In the genomic region with DNA sequence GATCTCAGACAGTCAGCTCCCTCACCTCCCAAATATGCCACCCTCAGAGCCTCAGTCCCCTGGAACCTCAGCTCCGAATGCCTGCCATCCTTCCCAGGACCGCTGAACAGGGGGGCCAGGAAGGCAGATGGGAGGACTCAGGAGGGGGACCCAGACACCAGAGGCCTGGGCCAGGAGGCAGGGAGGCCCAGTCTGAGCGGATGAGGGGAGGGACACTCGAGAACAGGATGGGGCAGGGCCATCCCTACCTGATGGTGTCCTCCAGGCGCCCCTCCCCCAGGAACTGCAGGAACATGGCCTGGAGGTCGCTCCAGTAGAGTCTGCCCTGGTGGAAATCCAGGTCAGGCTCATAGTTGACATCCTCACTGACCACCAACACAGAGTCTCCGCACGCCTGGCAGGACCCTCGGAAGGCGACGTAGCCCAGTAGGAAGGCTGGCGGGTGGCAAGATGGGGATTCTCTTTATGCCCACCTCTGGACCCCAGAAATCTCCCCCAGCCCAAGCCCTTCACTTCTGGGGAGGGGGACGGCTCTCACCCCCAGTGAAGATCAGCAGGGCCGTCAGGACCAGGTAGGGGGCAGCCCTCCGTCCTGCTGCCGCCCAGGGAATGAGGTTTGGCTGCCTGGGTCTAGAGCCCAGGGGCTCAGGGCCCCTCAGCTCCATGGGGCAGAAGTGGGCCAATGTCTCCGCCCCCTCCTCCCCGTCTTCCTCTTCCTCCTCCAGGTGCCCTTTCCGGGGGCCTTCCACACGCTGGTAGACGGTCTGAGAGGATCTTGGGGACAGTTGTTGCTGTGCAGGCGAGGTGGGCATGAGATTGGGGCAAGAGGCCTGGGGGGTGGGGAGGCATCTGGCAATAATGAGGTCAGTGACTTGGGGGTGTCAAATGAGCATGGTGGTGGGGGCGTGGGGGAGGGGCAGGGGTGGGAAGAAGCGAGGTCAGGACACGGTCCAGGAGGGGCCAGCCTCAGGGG, we compare ENCODE assay signal across 18 cellular contexts. TPM values are rescaled to one million over a fixed set of nuclear protein-coding genes. Genes with fewer than 3 reads are reported as not detected.
DNase-seq lines count a peak whose midpoint lies in the region; ATAC-seq, FAIRE-seq and TF ChIP-seq lines count a peak whose summit lies in the region.
"Had no signal": no experiment of that assay in that cellular context is flagged by ENCODE, and none has a peak within 500 bp of the region (broad histone marks: within the 10 kb centered on the region; RNA-seq: fewer than 3 reads in every experiment).

No MANE protein-coding gene starts in this region.

- TF ChIP-seq RAD21 in H1 (IDR thresholded peaks at IDR 0.05 in 1 of 2, conservative IDR thresholded peaks at IDR 0.05 in 1 of 2; ENCODE audit: low read depth in 2 of 2, low read length in 2 of 2) = no peak

- H3K9me3 Mint-ChIP-seq in GM23338 = no peaks in the 10 kb centered on the region
- H3K9me3 Mint-ChIP-seq in activated CD8-positive, alpha-beta memory T cell treated with anti-CD3 and anti-CD28 coated beads, Interleukin-2, amount 10 ng/mL, durations not matched to agents 7 days and 5 days (ENCODE audit: low read depth) = no peaks in the 10 kb centered on the region
- H3K9me3 Mint-ChIP-seq: CD8-positive, alpha-beta T cell had no signal

- no peak overlapping the region for H4K5ac ChIP-seq in H1 (ENCODE audit: insufficient read length, low read depth, low read length)

- CTCF ChIA-PET in H1 (lab: Charles Lee; ENCODE audit: partially characterized antibody) = interaction anchor here (0.6 to 3.9 kb wide), 8 partner anchors 11 to 725 kb away, joined by 3 to 28 read pairs (median 3); partner anchors contain the start of genes MOSPD3 and SRRT
- CTCF ChIA-PET in activated CD8-positive, alpha-beta memory T cell treated with anti-CD3 and anti-CD28 coated beads, Interleukin-2, amount 10 ng/mL, durations not matched to agents 7 days and 5 days (lab: Charles Lee) = no interaction called here

- no peak for TF ChIP-seq CTCF in GM23338 (conservative IDR thresholded peaks at IDR 0.05; ENCODE audit: low read depth in 2 of 2)
- TF ChIP-seq CTCF in H1 (IDR thresholded peaks at IDR 0.05; ENCODE audit: control extremely low read depth in 1 of 3, insufficient read depth in 1 of 3, low read depth in 1 of 3, low read length in 3 of 3) = no peak

- H3K14ac ChIP-seq in H1 (ENCODE audit: insufficient read length) (no peak overlapping the region), neuronal stem cell (ENCODE audit: low read length) (peak overlapping the region; percentile 38)

- H3K36me3 ChIP-seq in GM23338 (ENCODE audit: insufficient read depth) (no peaks in the 10 kb centered on the region), NT2/D1 (ENCODE audit: insufficient read depth, insufficient read length, low read length) (no peaks in the 10 kb centered on the region), H1 (ENCODE audit: control insufficient read depth in 2 of 4, insufficient read depth in 4 of 4, low read length in 3 of 4) (no peaks in the 10 kb centered on the region), neuronal stem cell (replicated peaks in 1 of 2; ENCODE audit: control insufficient read depth in 2 of 2, insufficient read depth in 2 of 2, low read length in 2 of 2) (no peaks in the 10 kb centered on the region)
- H3K36me3 ChIP-seq: BLaER1 had no signal

- TF ChIP-seq POLR2A in H1 (IDR thresholded peaks at IDR 0.05; ENCODE audit: control extremely low read depth in 1 of 2, low read depth in 2 of 2, low read length in 2 of 2) = no peak

- H2BK120ac ChIP-seq in H1 (replicated peaks; ENCODE audit: low read depth, low read length) (no peak overlapping the region), neuronal stem cell (ENCODE audit: low read depth, low read length) (peak overlapping the region; percentile 47)

- H3K27me3 ChIP-seq in GM23338 (ENCODE audit: insufficient read depth) (no peaks in the 10 kb centered on the region), NT2/D1 (ENCODE audit: insufficient read depth, insufficient read length) (no peaks in the 10 kb centered on the region), H1 (replicated peaks in 1 of 4; ENCODE audit: control insufficient read depth in 3 of 4, extremely low read depth in 1 of 4, insufficient read depth in 3 of 4, low read length in 3 of 4) (no peaks in the 10 kb centered on the region), neuronal stem cell (ENCODE audit: control insufficient read depth in 3 of 3, insufficient read depth in 3 of 3, low read depth in 1 of 3, low read length in 3 of 3) (peaks cover 0 to 5% (median 0%) of the 10 kb centered on the region in 3 experiments)
- H3K27me3 ChIP-seq: BLaER1 had no signal

- H3K4me1 ChIP-seq in GM23338 (ENCODE audit: insufficient read depth) (peaks cover 4% of the 10 kb centered on the region; the same call in 1 of the 2 replicates), NT2/D1 (ENCODE audit: insufficient read depth, insufficient read length) (peaks cover 8% of the 10 kb centered on the region), H1 (replicated peaks in 1 of 4; ENCODE audit: control insufficient read depth in 3 of 4, insufficient read depth in 4 of 4, low read length in 3 of 4) (peaks cover 0 to 25% (median 16%) of the 10 kb centered on the region in 4 experiments; a peak in 6 of 7 replicates), neuronal stem cell (ENCODE audit: control insufficient read depth in 2 of 2, insufficient read depth in 1 of 2, low read depth in 1 of 2, low read length in 2 of 2) (peaks cover 0 to 2% of the 10 kb centered on the region in 2 donors)

- no peak for FAIRE-seq in H1 (lab: Jason Lieb, UNC)
- FAIRE-seq: H54 had no signal

- no peak for DNase-seq in GM23338 (ENCODE audit: low spot score)
- no peak for DNase-seq in NT2/D1 (ENCODE audit: low read depth, low spot score)
- no peak for DNase-seq in H1 (ENCODE audit: low read depth in 1 of 2, low spot score in 2 of 2)
- no peak for DNase-seq in neuronal stem cell (ENCODE audit: low spot score)
- no peak for DNase-seq in activated CD8-positive, alpha-beta memory T cell treated with anti-CD3 and anti-CD28 coated beads, Interleukin-2, amount 10 ng/mL, durations not matched to agents 7 days and 5 days
- DNase-seq in SKM-1 treated with dmso at 0.1 percent for 144 hours (lab: John Stamatoyannopoulos, UW; ENCODE audit: unreplicated experiment) = no peak
- no peak for DNase-seq in SIG-M5 (lab: John Stamatoyannopoulos, UW)
- DNase-seq: CD8-positive, alpha-beta T cell; DMS79 treated with DMSO at 0.1 percent for 48 hours; KBM-7; NCI-H1105 treated with DMSO at 0.1 percent for 48 hours; NCI-H1694 treated with DMSO at 0.1 percent for 48 hours; SHP77 had no signal

- no peaks in the 10 kb centered on the region for H4K20me1 ChIP-seq in GM23338 (replicated peaks; ENCODE audit: insufficient read depth)
- H4K20me1 ChIP-seq in H1 (replicated peaks in 1 of 2; ENCODE audit: control insufficient read depth in 1 of 2, insufficient read depth in 2 of 2, low read length in 2 of 2) = no peaks in the 10 kb centered on the region
- H4K20me1 ChIP-seq: BLaER1 had no signal

- no peak overlapping the region for H2AFZ ChIP-seq in GM23338
- no peak overlapping the region for H2AFZ ChIP-seq in H1 (ENCODE audit: low read length)
- no peak overlapping the region for H2AFZ ChIP-seq in neuronal stem cell (ENCODE audit: low read length)

- no peak overlapping the region for H2BK20ac ChIP-seq in H1 (ENCODE audit: low read length)

- H4K8ac ChIP-seq in H1 (ENCODE audit: extremely low read depth, insufficient read depth, low read length) (no peak overlapping the region), neuronal stem cell (ENCODE audit: low read depth, low read length) (peak overlapping the region; percentile 17)

- no peak overlapping the region for H3K4me3 Mint-ChIP-seq in GM23338
- no peak overlapping the region for H3K4me3 Mint-ChIP-seq in activated CD8-positive, alpha-beta memory T cell treated with anti-CD3 and anti-CD28 coated beads, Interleukin-2, amount 10 ng/mL, durations not matched to agents 7 days and 5 days
- H3K4me3 Mint-ChIP-seq: CD8-positive, alpha-beta T cell had no signal

- peaks cover 2% of the 10 kb centered on the region; the same call in 1 of the 2 replicates for H3K23me2 ChIP-seq in H1 (ENCODE audit: low read depth, low read length)

- ATAC-seq in GM23338 (peak; percentile 4; the same call in 1 of the 3 replicates), GM18861 (IDR thresholded peaks at IDR 0.05; ENCODE audit: unreplicated experiment) (no peak)
- ATAC-seq in activated CD8-positive, alpha-beta memory T cell treated with anti-CD3 and anti-CD28 coated beads, Interleukin-2, amount 10 ng/mL, durations not matched to agents 7 days and 5 days = no peak
- ATAC-seq: CD8-positive, alpha-beta T cell had no signal

- POLR2A ChIA-PET in H1 (lab: Charles Lee; ENCODE audit: partially characterized antibody) = interaction anchor here (0.7 to 1.8 kb wide), 4 partner anchors 8 to 14 kb away, joined by 3 to 4 read pairs (median 4); no protein-coding TSS in a partner anchor

- peaks cover 2% of the 10 kb centered on the region for H3K27me3 Mint-ChIP-seq in GM23338 (ENCODE audit: insufficient read depth, low read depth, poor library complexity)
- H3K27me3 Mint-ChIP-seq in activated CD8-positive, alpha-beta memory T cell treated with anti-CD3 and anti-CD28 coated beads, Interleukin-2, amount 10 ng/mL, durations not matched to agents 7 days and 5 days = peaks cover 4% of the 10 kb centered on the region

- no peak overlapping the region for H3K4ac ChIP-seq in H1 (replicated peaks; ENCODE audit: insufficient read length, low read depth, low read length)
- no peak overlapping the region for H3K4ac ChIP-seq in neuronal stem cell (ENCODE audit: low read length)

- no peak overlapping the region; the same call in 1 of the 2 replicates for H2AK5ac ChIP-seq in H1 (ENCODE audit: low read depth, low read length)
- peak overlapping the region; percentile 81 for H2AK5ac ChIP-seq in neuronal stem cell (ENCODE audit: low read depth, low read length)

- H3K23ac ChIP-seq in H1 (ENCODE audit: insufficient read length) = no peak overlapping the region
- H3K23ac ChIP-seq in neuronal stem cell (ENCODE audit: low read depth, low read length, poor library complexity) = peak overlapping the region; percentile 86

- H3K27ac ChIP-seq in GM23338 (ENCODE audit: low read depth) (no peak overlapping the region), H1 (ENCODE audit: low read depth, low read length) (no peak overlapping the region), neuronal stem cell (replicated peaks; ENCODE audit: low read length) (no peak overlapping the region)
- H3K27ac ChIP-seq: BLaER1 had no signal

- H3K36me3 Mint-ChIP-seq in GM23338 (ENCODE audit: low read depth) = no peaks in the 10 kb centered on the region
- peaks cover 2% of the 10 kb centered on the region for H3K36me3 Mint-ChIP-seq in activated CD8-positive, alpha-beta memory T cell treated with anti-CD3 and anti-CD28 coated beads, Interleukin-2, amount 10 ng/mL, durations not matched to agents 7 days and 5 days
- H3K36me3 Mint-ChIP-seq: CD8-positive, alpha-beta T cell had no signal

- H2BK12ac ChIP-seq in H1 (ENCODE audit: low read depth, low read length) = peak overlapping the region; percentile 50; the same call in 1 of the 2 replicates
- no peak overlapping the region for H2BK12ac ChIP-seq in neuronal stem cell (ENCODE audit: low read length)

- H2BK15ac ChIP-seq in H1 (ENCODE audit: low read length) (no peak overlapping the region), neuronal stem cell (ENCODE audit: low read length) (no peak overlapping the region)

- H3K9me3 ChIP-seq in NT2/D1 (ENCODE audit: insufficient read depth, low read length) (no peaks in the 10 kb centered on the region), H1 (ENCODE audit: insufficient read depth in 2 of 2, low read depth in 1 of 2, low read length in 1 of 2) (no peaks in the 10 kb centered on the region), neuronal stem cell (replicated peaks in 1 of 2; ENCODE audit: control insufficient read depth in 2 of 2, insufficient read depth in 1 of 2, low read depth in 1 of 2, low read length in 2 of 2) (no peaks in the 10 kb centered on the region)
- H3K9me3 ChIP-seq: BLaER1 had no signal

- H3K9ac ChIP-seq in NT2/D1 (ENCODE audit: insufficient read length, low read depth) = peak overlapping the region; percentile 21
- no peak overlapping the region for H3K9ac ChIP-seq in H1 (replicated peaks in 1 of 4; ENCODE audit: extremely low read depth in 1 of 4, low read depth in 3 of 4, low read length in 3 of 4)
- H3K9ac ChIP-seq in neuronal stem cell (ENCODE audit: low read depth, low read length, poor library complexity) = no peak overlapping the region
- H3K9ac ChIP-seq: BLaER1 had no signal

- H2BK5ac ChIP-seq in H1 (ENCODE audit: low read depth, low read length) (0 out of 2 replicates have a peak overlapping the region, but pooled peaks have one; percentile 24), neuronal stem cell (ENCODE audit: low read length) (peak overlapping the region; percentile 78)

- no peak overlapping the region for H4K91ac ChIP-seq in H1 (replicated peaks; ENCODE audit: insufficient read length, low read length)
- no peak overlapping the region for H4K91ac ChIP-seq in neuronal stem cell (ENCODE audit: low read depth, low read length, poor library complexity)

- H3K79me1 ChIP-seq in H1 (ENCODE audit: low read depth, low read length) (no peaks in the 10 kb centered on the region; the same call in 1 of the 2 replicates), neuronal stem cell (ENCODE audit: low read depth, low read length) (no peaks in the 10 kb centered on the region)

- no peak for TF ChIP-seq EP300 in H1 (IDR thresholded peaks at IDR 0.05; ENCODE audit: borderline replicate concordance in 1 of 2, low read depth in 2 of 2, low read length in 2 of 2)

- H3K4me2 ChIP-seq in GM23338 (peak overlapping the region; percentile 60), H1 (ENCODE audit: insufficient read depth in 1 of 2, low read depth in 2 of 2, low read length in 2 of 2) (no peak overlapping the region), neuronal stem cell (ENCODE audit: insufficient read depth, low read length, poor library complexity, severe bottlenecking) (no peak overlapping the region)
- H3K4me2 ChIP-seq: BLaER1 had no signal

- H3K27ac Mint-ChIP-seq in GM23338 = no peak overlapping the region
- no peak overlapping the region for H3K27ac Mint-ChIP-seq in activated CD8-positive, alpha-beta memory T cell treated with anti-CD3 and anti-CD28 coated beads, Interleukin-2, amount 10 ng/mL, durations not matched to agents 7 days and 5 days
- H3K27ac Mint-ChIP-seq: CD8-positive, alpha-beta T cell had no signal

- 0 out of 2 replicates have a peak, but pooled peaks cover 4% of the 10 kb centered on the region for H3F3A ChIP-seq in GM23338 (replicated peaks; ENCODE audit: low read depth)

- WGBS in H1 (ENCODE audit: extremely low coverage in 1 of 2, insufficient coverage in 1 of 2, insufficient read length in 1 of 2, insufficient replicate concordance in 2 of 2, low coverage in 1 of 2, low lambda C conversion rate in 2 of 2, missing lambda C conversion rate in 1 of 2), 2 experiments = 90% methylated on average over 19 of the region's 25 CpGs; no CpG with 5 or more reads in 1 of the 2 experiments
- no CpG with 5 or more reads among the region's 25 CpGs for WGBS in neuronal stem cell (ENCODE audit: extremely low coverage in 2 of 2, insufficient read length in 2 of 2, insufficient replicate concordance in 1 of 2), 2 donors

- no peaks in the 10 kb centered on the region for H3K79me2 ChIP-seq in GM23338 (replicated peaks; ENCODE audit: insufficient read depth)
- no peaks in the 10 kb centered on the region for H3K79me2 ChIP-seq in H1 (ENCODE audit: control insufficient read depth in 1 of 2, insufficient read depth in 2 of 2, low read length in 2 of 2)

- H3K4me3 ChIP-seq in GM23338 = no peak overlapping the region
- H3K4me3 ChIP-seq in NT2/D1 (ENCODE audit: insufficient read length, low read depth) = no peak overlapping the region
- H3K4me3 ChIP-seq in H1 (ENCODE audit: extremely low read depth in 1 of 4, insufficient read depth in 2 of 4, low read depth in 3 of 4, low read length in 4 of 4) = no peak overlapping the region
- H3K4me3 ChIP-seq in neuronal stem cell (ENCODE audit: low read length in 2 of 2) = peak overlapping the region in 1 of 2 donors; percentile 54
- H3K4me3 ChIP-seq: BLaER1 had no signal

- H3K4me1 Mint-ChIP-seq in GM23338 = peaks cover 23% of the 10 kb centered on the region
- H3K4me1 Mint-ChIP-seq in activated CD8-positive, alpha-beta memory T cell treated with anti-CD3 and anti-CD28 coated beads, Interleukin-2, amount 10 ng/mL, durations not matched to agents 7 days and 5 days = no peaks in the 10 kb centered on the region

- H3K18ac ChIP-seq in H1 (ENCODE audit: extremely low read depth, low read length) (no peak overlapping the region; the same call in 1 of the 2 replicates), neuronal stem cell (ENCODE audit: low read length) (peak overlapping the region; percentile 58)

- no peak overlapping the region for H3K56ac ChIP-seq in H1 (replicated peaks; ENCODE audit: insufficient read length, low read depth, low read length)

- no peaks in the 10 kb centered on the region for H3K9me2 ChIP-seq in GM23338 (ENCODE audit: insufficient read depth)

RNA-seq across cellular contexts. Expression of gene TFR2, which starts 0.6 kb away (rescaled TPM):
- total RNA-seq in GM23338 (2014; rRNA removed; shearing (Covaris generic)) = 4.2 and 5.6 TPM in 2 replicates
- polyA plus RNA-seq in GM23338 (2016; fragmentation: Nextera tagmentation; extraction: Ambion mirVana) = 3.7 and 4.3 TPM in 2 replicates
- total RNA-seq in H1 (2021; fragmentation: NEBNext Ultra II Directional; extraction: Animal tissue kit (Norgen Biotek cat#: 25700)) = 4.9 and 5.7 TPM in 2 replicates
- polyA plus RNA-seq in H1 (2011; rRNA removed) = 4.6 and 6.0 TPM in 2 replicates
- 4.0 TPM for polyA plus RNA-seq in H1 (2011; cell fraction: cytosol; rRNA removed)
- polyA plus RNA-seq in H1 (2011; cell fraction: nucleus; rRNA removed) = 17.7 TPM
- polyA plus RNA-seq in H1 (2012, experiment 1 of 2) = 5.4 to 7.4 TPM (median 6.2 TPM) in 4 replicates
- 3.3 TPM for polyA plus RNA-seq in H1 (2012, experiment 2 of 2)
- polyA plus RNA-seq in H1 (2013, experiment 1 of 2) = 4.0 TPM
- polyA plus RNA-seq in H1 (2013, experiment 2 of 2) = 3.5 TPM
- 1.5 and 3.4 TPM in 2 replicates for polyA minus RNA-seq in H1 (2011; rRNA and poly(A)+ RNA removed)
- 4.3 TPM for polyA minus RNA-seq in H1 (2011; cell fraction: cytosol; rRNA and poly(A)+ RNA removed)
- 7.1 TPM for polyA minus RNA-seq in H1 (2011; cell fraction: nucleus; rRNA and poly(A)+ RNA removed)
- polyA plus RNA-seq in neuronal stem cell (2013, experiment 1 of 2) = 0.53 TPM
- polyA plus RNA-seq in neuronal stem cell (2013, experiment 2 of 2) = 0.47 TPM
- total RNA-seq in activated CD8-positive, alpha-beta memory T cell treated with anti-CD3 and anti-CD28 coated beads, Interleukin-2, amount 10 ng/mL, durations not matched to agents 7 days and 5 days = 10 to 100 TPM; 11.1 to 18.6 TPM

RNA-seq across cellular contexts. Expression of gene ACTL6B, which starts 15.5 kb away (rescaled TPM):
- total RNA-seq in GM23338 (2014; rRNA removed; shearing (Covaris generic)) = 0.69 TPM in 1 of 2 replicates, not detected in the other
- polyA plus RNA-seq in GM23338 (2016; fragmentation: Nextera tagmentation; extraction: Ambion mirVana) (2.5 and 3.5 TPM in 2 replicates), H1 (2011; rRNA removed) (4.5 and 4.6 TPM in 2 replicates)
- total RNA-seq in H1 (2021; fragmentation: NEBNext Ultra II Directional; extraction: Animal tissue kit (Norgen Biotek cat#: 25700)) = 1.7 and 2.1 TPM in 2 replicates
- 2.7 TPM for polyA plus RNA-seq in H1 (2011; cell fraction: cytosol; rRNA removed)
- polyA plus RNA-seq in H1 (2011; cell fraction: nucleus; rRNA removed) = 3.4 TPM
- 1.6 to 4.0 TPM (median 3.0 TPM) in 4 replicates for polyA plus RNA-seq in H1 (2012, experiment 1 of 2)
- 2.3 TPM for polyA plus RNA-seq in H1 (2012, experiment 2 of 2)
- 1.1 TPM for polyA plus RNA-seq in H1 (2013, experiment 1 of 2)
- polyA plus RNA-seq in H1 (2013, experiment 2 of 2) = 1.0 TPM
- polyA minus RNA-seq in H1 (2011; rRNA and poly(A)+ RNA removed) = 0.51 and 0.60 TPM in 2 replicates
- polyA minus RNA-seq in H1 (2011; cell fraction: cytosol; rRNA and poly(A)+ RNA removed) = 2.4 TPM
- 0.70 TPM for polyA minus RNA-seq in H1 (2011; cell fraction: nucleus; rRNA and poly(A)+ RNA removed)
- 0.07 TPM for polyA plus RNA-seq in neuronal stem cell (2013, experiment 1 of 2)
- polyA plus RNA-seq in neuronal stem cell (2013, experiment 2 of 2) = 0.04 TPM
- total RNA-seq in activated CD8-positive, alpha-beta memory T cell treated with anti-CD3 and anti-CD28 coated beads, Interleukin-2, amount 10 ng/mL, durations not matched to agents 7 days and 5 days = not detected
- total RNA-seq: A673; CD8-positive, alpha-beta T cell; NCI-H460 had no signal

RNA-seq across cellular contexts. Expression of gene MOSPD3, which starts 28.4 kb away (rescaled TPM):
- 15.1 and 15.3 TPM in 2 replicates for total RNA-seq in GM23338 (2014; rRNA removed; shearing (Covaris generic))
- polyA plus RNA-seq in GM23338 (2016; fragmentation: Nextera tagmentation; extraction: Ambion mirVana) (18.6 and 23.5 TPM in 2 replicates), H1 (2011; rRNA removed) (21.4 and 45.7 TPM in 2 replicates)
- 19.3 and 20.7 TPM in 2 replicates for total RNA-seq in H1 (2021; fragmentation: NEBNext Ultra II Directional; extraction: Animal tissue kit (Norgen Biotek cat#: 25700))
- polyA plus RNA-seq in H1 (2011; cell fraction: cytosol; rRNA removed) = 10.1 TPM
- polyA plus RNA-seq in H1 (2011; cell fraction: nucleus; rRNA removed) = 23.8 TPM
- polyA plus RNA-seq in H1 (2012, experiment 1 of 2) = 15.9 to 26.5 TPM (median 22.6 TPM) in 4 replicates
- 25.8 TPM for polyA plus RNA-seq in H1 (2012, experiment 2 of 2)
- polyA plus RNA-seq in H1 (2013, experiment 1 of 2) = 19.0 TPM
- 17.7 TPM for polyA plus RNA-seq in H1 (2013, experiment 2 of 2)
- 7.0 and 8.1 TPM in 2 replicates for polyA minus RNA-seq in H1 (2011; rRNA and poly(A)+ RNA removed)
- 7.4 TPM for polyA minus RNA-seq in H1 (2011; cell fraction: cytosol; rRNA and poly(A)+ RNA removed)
- 8.7 TPM for polyA minus RNA-seq in H1 (2011; cell fraction: nucleus; rRNA and poly(A)+ RNA removed)
- polyA plus RNA-seq in neuronal stem cell (2013, experiment 1 of 2) = 24.3 TPM
- 22.7 TPM for polyA plus RNA-seq in neuronal stem cell (2013, experiment 2 of 2)
- total RNA-seq in activated CD8-positive, alpha-beta memory T cell treated with anti-CD3 and anti-CD28 coated beads, Interleukin-2, amount 10 ng/mL, durations not matched to agents 7 days and 5 days = 10 to 100 TPM; 22.2 to 28.8 TPM

RNA-seq across cellular contexts. Expression of gene GNB2, which starts 32.8 kb away (rescaled TPM):
- total RNA-seq in GM23338 (2014; rRNA removed; shearing (Covaris generic)) = 153 and 156 TPM in 2 replicates
- polyA plus RNA-seq in GM23338 (2016; fragmentation: Nextera tagmentation; extraction: Ambion mirVana) (112 and 113 TPM in 2 replicates), H1 (2011; rRNA removed) (260 and 351 TPM in 2 replicates)
- total RNA-seq in H1 (2021; fragmentation: NEBNext Ultra II Directional; extraction: Animal tissue kit (Norgen Biotek cat#: 25700)) = 157 and 160 TPM in 2 replicates
- 192 TPM for polyA plus RNA-seq in H1 (2011; cell fraction: cytosol; rRNA removed)
- polyA plus RNA-seq in H1 (2011; cell fraction: nucleus; rRNA removed) = 230 TPM
- polyA plus RNA-seq in H1 (2012, experiment 1 of 2) = 133 to 215 TPM (median 185 TPM) in 4 replicates
- 219 TPM for polyA plus RNA-seq in H1 (2012, experiment 2 of 2)
- polyA plus RNA-seq in H1 (2013, experiment 1 of 2) = 68.1 TPM
- polyA plus RNA-seq in H1 (2013, experiment 2 of 2) = 69.3 TPM
- polyA minus RNA-seq in H1 (2011; rRNA and poly(A)+ RNA removed) = 87.9 and 102 TPM in 2 replicates
- polyA minus RNA-seq in H1 (2011; cell fraction: cytosol; rRNA and poly(A)+ RNA removed) = 71.6 TPM
- polyA minus RNA-seq in H1 (2011; cell fraction: nucleus; rRNA and poly(A)+ RNA removed) = 51.5 TPM
- polyA plus RNA-seq in neuronal stem cell (2013, experiment 1 of 2) = 110 TPM
- 110 TPM for polyA plus RNA-seq in neuronal stem cell (2013, experiment 2 of 2)
- total RNA-seq in activated CD8-positive, alpha-beta memory T cell treated with anti-CD3 and anti-CD28 coated beads, Interleukin-2, amount 10 ng/mL, durations not matched to agents 7 days and 5 days = 100 to 1,000 TPM; 243 to 271 TPM

RNA-seq across cellular contexts. Expression of gene PCOLCE, which starts 38.6 kb away (rescaled TPM):
- 33.3 and 45.5 TPM in 2 replicates for total RNA-seq in GM23338 (2014; rRNA removed; shearing (Covaris generic))
- 70.4 and 81.2 TPM in 2 replicates for polyA plus RNA-seq in GM23338 (2016; fragmentation: Nextera tagmentation; extraction: Ambion mirVana)
- 69.2 and 70.6 TPM in 2 replicates for total RNA-seq in H1 (2021; fragmentation: NEBNext Ultra II Directional; extraction: Animal tissue kit (Norgen Biotek cat#: 25700))
- polyA plus RNA-seq in H1 (2011; rRNA removed) = 21.5 and 46.6 TPM in 2 replicates
- 26.8 TPM for polyA plus RNA-seq in H1 (2011; cell fraction: cytosol; rRNA removed)
- 126 TPM for polyA plus RNA-seq in H1 (2011; cell fraction: nucleus; rRNA removed)
- polyA plus RNA-seq in H1 (2012, experiment 1 of 2) = 80.3 to 96.2 TPM (median 87.0 TPM) in 4 replicates
- 81.2 TPM for polyA plus RNA-seq in H1 (2012, experiment 2 of 2)
- 132 TPM for polyA plus RNA-seq in H1 (2013, experiment 1 of 2)
- 122 TPM for polyA plus RNA-seq in H1 (2013, experiment 2 of 2)
- 7.8 and 13.1 TPM in 2 replicates for polyA minus RNA-seq in H1 (2011; rRNA and poly(A)+ RNA removed)
- 27.5 TPM for polyA minus RNA-seq in H1 (2011; cell fraction: cytosol; rRNA and poly(A)+ RNA removed)
- 29.2 TPM for polyA minus RNA-seq in H1 (2011; cell fraction: nucleus; rRNA and poly(A)+ RNA removed)
- polyA plus RNA-seq in neuronal stem cell (2013, experiment 1 of 2) = 24.7 TPM
- 24.4 TPM for polyA plus RNA-seq in neuronal stem cell (2013, experiment 2 of 2)
- 10 to 100 TPM in 1 of 2 experiments, 1 to 10 TPM in 1; 9.2 to 11.6 TPM for total RNA-seq in activated CD8-positive, alpha-beta memory T cell treated with anti-CD3 and anti-CD28 coated beads, Interleukin-2, amount 10 ng/mL, durations not matched to agents 7 days and 5 days
